In the genomic region with DNA sequence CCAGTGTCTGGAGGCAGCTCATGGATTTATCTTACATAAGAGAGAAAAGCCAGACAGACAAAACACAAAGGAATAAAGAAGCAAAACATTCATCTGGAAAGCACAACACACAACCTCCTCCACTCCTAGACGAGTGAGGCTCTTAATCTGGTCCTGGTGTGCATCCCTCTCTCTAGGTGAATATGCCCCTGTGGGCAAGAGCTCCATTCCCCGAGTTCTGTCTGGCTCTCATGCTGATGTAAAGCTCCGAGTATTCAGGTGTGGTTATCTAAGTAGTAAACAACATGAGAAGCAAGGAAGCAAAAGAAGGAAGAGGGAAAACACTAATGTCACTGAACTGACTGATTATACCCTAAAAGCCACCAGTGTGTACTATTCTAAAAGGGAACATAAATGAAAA, we compare ENCODE assay signal across 14 cellular contexts. TPM values are rescaled to one million over a fixed set of nuclear protein-coding genes. Genes with fewer than 3 reads are reported as not detected.
DNase-seq lines count a peak whose midpoint lies in the region; ATAC-seq and TF ChIP-seq lines count a peak whose summit lies in the region.
"Had no signal": no experiment of that assay in that cellular context is flagged by ENCODE, and none has a peak within 500 bp of the region (broad histone marks: within the 10 kb centered on the region; RNA-seq: fewer than 3 reads in every experiment).

No MANE protein-coding gene starts in this region.

- H3K4me1 ChIP-seq in CD8-positive, alpha-beta memory T cell (ENCODE audit: insufficient read depth, low read length): no peaks in the 10 kb centered on the region
- H3K4me1 ChIP-seq: Caco-2 had no signal

- peak; percentile 1 for DNase-seq in fibroblast of villous mesenchyme (ENCODE audit: low read depth)
- DNase-seq in islet precursor cell: peak; percentile 80
- peak; percentile 10 for DNase-seq in stromal cell of bone marrow (ENCODE audit: low read depth)
- no peak for DNase-seq in CD8-positive, alpha-beta memory T cell
- DNase-seq: Caco-2; CD4-positive, alpha-beta memory T cell; DMS153; DND-41; H7; HCEC 1CT had no signal

- no peaks in the 10 kb centered on the region for H3K9me3 ChIP-seq in CD8-positive, alpha-beta memory T cell (ENCODE audit: low read length)
- H3K9me3 ChIP-seq: Caco-2 had no signal

- ATAC-seq in HG02973 (IDR thresholded peaks at IDR 0.05; ENCODE audit: unreplicated experiment): no peak
- ATAC-seq in HG02759 (IDR thresholded peaks at IDR 0.05; ENCODE audit: unreplicated experiment): no peak

- CTCF ChIA-PET in CD8-positive, alpha-beta memory T cell (lab: Charles Lee): no interaction called here

- H3K9me3 Mint-ChIP-seq in CD8-positive, alpha-beta memory T cell: peaks cover 0 to 6% (median 2%) of the 10 kb centered on the region in 5 donors

- H3K36me3 ChIP-seq in CD8-positive, alpha-beta memory T cell (ENCODE audit: insufficient read depth, low read length): no peaks in the 10 kb centered on the region

- TF ChIP-seq CTCF in fibroblast of villous mesenchyme (IDR thresholded peaks at IDR 0.05; ENCODE audit: insufficient read depth, low read depth, low read length): no peak

- H3K27me3 Mint-ChIP-seq in CD8-positive, alpha-beta memory T cell: no peaks in the 10 kb centered on the region
- H3K27me3 Mint-ChIP-seq: CD4-positive, alpha-beta memory T cell had no signal

- no peaks in the 10 kb centered on the region for H3K27me3 ChIP-seq in CD8-positive, alpha-beta memory T cell (ENCODE audit: insufficient read depth, low read length, poor library complexity, severe bottlenecking)

- no peak overlapping the region for H3K4me3 ChIP-seq in fibroblast of villous mesenchyme (ENCODE audit: low read depth, low read length)
- H3K4me3 ChIP-seq in CD8-positive, alpha-beta memory T cell (ENCODE audit: low read length): no peak overlapping the region

- POLR2A ChIA-PET in CD8-positive, alpha-beta memory T cell (lab: Charles Lee): no interaction called here

- no peaks in the 10 kb centered on the region for H3K36me3 Mint-ChIP-seq in CD8-positive, alpha-beta memory T cell
- H3K36me3 Mint-ChIP-seq: CD4-positive, alpha-beta memory T cell had no signal

- no peaks in the 10 kb centered on the region for H3K4me1 Mint-ChIP-seq in CD8-positive, alpha-beta memory T cell
- H3K4me1 Mint-ChIP-seq: CD4-positive, alpha-beta memory T cell had no signal

- no peak overlapping the region for H3K27ac ChIP-seq in CD8-positive, alpha-beta memory T cell (ENCODE audit: low read depth, low read length)

- H3K4me3 Mint-ChIP-seq in CD8-positive, alpha-beta memory T cell: no peak overlapping the region
- H3K4me3 Mint-ChIP-seq: CD4-positive, alpha-beta memory T cell had no signal

- no peak overlapping the region for H3K27ac Mint-ChIP-seq in CD8-positive, alpha-beta memory T cell
- H3K27ac Mint-ChIP-seq: CD4-positive, alpha-beta memory T cell had no signal

RNA-seq across cellular contexts. Expression of a gene that starts 47.9 kb away (rescaled TPM):
- not detected in 2 replicates for total RNA-seq in fibroblast of villous mesenchyme
- not detected for total RNA-seq in CD8-positive, alpha-beta memory T cell
- polyA plus RNA-seq in CD8-positive, alpha-beta memory T cell: not detected
- total RNA-seq: A172; Caco-2; CD4-positive, alpha-beta memory T cell had no signal
- polyA plus RNA-seq: BJ; CD4-positive, alpha-beta memory T cell had no signal

Comparison
In these comparisons a context has a peak if more than half of its experiments do, and no peak if none do; other contexts are left out.
1. DNase-seq: peak in fibroblast of villous mesenchyme (single experiment), islet precursor cell (single experiment) and stromal cell of bone marrow (single experiment); none in CD8-positive, alpha-beta memory T cell (0 of 5).